Comparison of ENCODE assay signal across 21 cellular contexts in the genomic region with DNA sequence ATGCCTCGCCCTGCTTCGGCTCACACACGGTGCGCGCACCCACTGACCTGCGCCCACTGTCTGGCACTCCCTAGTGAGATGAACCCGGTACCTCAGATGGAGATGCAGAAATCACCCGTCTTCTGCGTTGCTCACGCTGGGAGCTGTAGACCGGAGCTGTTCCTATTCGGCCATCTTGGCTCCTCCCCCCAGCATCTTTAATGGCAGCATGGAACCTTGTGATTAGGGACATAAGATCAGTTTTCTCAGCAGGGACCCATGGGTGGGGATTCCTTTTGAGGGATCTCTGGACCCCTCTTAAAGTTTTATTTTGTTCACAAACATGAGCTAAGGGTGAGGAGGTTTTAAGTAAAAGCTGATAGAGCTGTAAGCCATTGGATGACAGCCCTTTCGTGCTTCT. TPM values are rescaled to one million over a fixed set of nuclear protein-coding genes. Genes with fewer than 3 reads are reported as not detected.
"Had no signal": no experiment of that assay in that cellular context is flagged by ENCODE, and none has a peak within 500 bp of the region (broad histone marks: within the 10 kb centered on the region; RNA-seq: fewer than 3 reads in every experiment).

No MANE protein-coding gene starts in this region.

RNA-seq across cellular contexts. Expression of a gene that starts 9.8 kb away (rescaled TPM):
- total RNA-seq: activated T-cell treated with anti-CD3 and anti-CD28 coated beads, Interleukin-2, amount 50 U/mL, for 4 hours; lung microvascular endothelial cell had no signal

RNA-seq across cellular contexts. Expression of a gene that starts 12.4 kb away (rescaled TPM):
- total RNA-seq: activated B cell treated with CpG ODN at 0.5 μM for 24 hours; activated CD8-positive, alpha-beta T cell treated with anti-CD3 and anti-CD28 coated beads for 36 hours; activated T-cell treated with anti-CD3 and anti-CD28 coated beads, Interleukin-2, amount 50 U/mL, for 4 hours; activated T-helper 17 cell treated with anti-CD3 and anti-CD28 coated beads, Interleukin-2, amount 50 U/mL, for 72 hours; astrocyte; cardiac septum; cerebellum; dorsolateral prefrontal cortex; gastrocnemius medialis; left cardiac atrium; left ventricle myocardium superior; lung microvascular endothelial cell; mesenteric fat pad; myocyte; natural killer cell treated with Interleukin-12 subunit alpha and Interleukin-12 subunit beta and Interleukin-15 and Interleukin-18, amount 100 ng/mL, for 72 hours; pancreas; prostate gland; sciatic nerve; testis; transverse colon had no signal
- polyA plus RNA-seq: keratinocyte, pancreas had no signal

RNA-seq across cellular contexts. Expression of a gene that starts 39.2 kb away (rescaled TPM):
- total RNA-seq: activated CD8-positive, alpha-beta T cell treated with anti-CD3 and anti-CD28 coated beads for 36 hours; activated T-cell treated with anti-CD3 and anti-CD28 coated beads, Interleukin-2, amount 50 U/mL, for 4 hours; activated T-helper 17 cell treated with anti-CD3 and anti-CD28 coated beads, Interleukin-2, amount 50 U/mL, for 72 hours; astrocyte; cerebellum; gastrocnemius medialis; lung microvascular endothelial cell; myocyte; natural killer cell treated with Interleukin-12 subunit alpha and Interleukin-12 subunit beta and Interleukin-15 and Interleukin-18, amount 100 ng/mL, for 72 hours had no signal
